8 cellular contexts compared by ENCODE assay signal in genomic region chr16:85011846-85012284, GRCh38. TPM values are rescaled to one million over a fixed set of nuclear protein-coding genes. Genes with fewer than 3 reads are reported as not detected.
DNase-seq lines count a peak whose midpoint lies in the region; ATAC-seq and TF ChIP-seq lines count a peak whose summit lies in the region.

No MANE protein-coding gene starts in this region.

- intact Hi-C loops in CD14-positive monocyte (cut with micrococcal nuclease): loop anchor here (2.0 to 5.0 kb wide), 2 partner anchors 15 to 35 kb away; partner anchors contain the start of gene KIAA0513 (in 1 of the 2)

- DNase-seq in CD14-positive monocyte (ENCODE audit: low spot score) (no peak), Karpas-422 (no peak), GM10266 (ENCODE audit: extremely low spot score) (no peak), HuH-7.5 (ENCODE audit: low spot score) (no peak), left lobe of liver (ENCODE audit: low spot score) (no peak), A172 (ENCODE audit: low spot score) (no peak)
- DNase-seq in effector memory CD4-positive, alpha-beta T cell: no peak

- no peaks in the 10 kb centered on the region; the same call in 1 of the 2 replicates for H4K20me1 ChIP-seq in Karpas-422 (ENCODE audit: insufficient read depth, low read depth, low read length)

- no peaks in the 10 kb centered on the region for H3K36me3 ChIP-seq in Karpas-422 (ENCODE audit: insufficient read depth, low read length)
- H3K36me3 ChIP-seq in effector memory CD4-positive, alpha-beta T cell (ENCODE audit: control insufficient read depth, insufficient read depth, low read length): no peaks in the 10 kb centered on the region

- H3K4me1 Mint-ChIP-seq in CD14-positive monocyte: peaks cover 81% of the 10 kb centered on the region
- H3K4me1 Mint-ChIP-seq in nephron: peaks cover 36% of the 10 kb centered on the region

- peak overlapping the region; percentile 99 for H3K4me3 ChIP-seq in Karpas-422 (ENCODE audit: low read length)
- peak overlapping the region; percentile 92 for H3K4me3 ChIP-seq in effector memory CD4-positive, alpha-beta T cell (ENCODE audit: insufficient read depth, low read depth, low read length, poor library complexity, severe bottlenecking)

- H3K27me3 Mint-ChIP-seq in CD14-positive monocyte (ENCODE audit: low read depth in 3 of 3): peaks cover 0 to 4% (median 1%) of the 10 kb centered on the region in 3 donors
- no peaks in the 10 kb centered on the region for H3K27me3 Mint-ChIP-seq in nephron (ENCODE audit: low read depth)

- H3K36me3 Mint-ChIP-seq in CD14-positive monocyte: peaks cover 25 to 28% of the 10 kb centered on the region in 2 donors
- peaks cover under 1% of the 10 kb centered on the region for H3K36me3 Mint-ChIP-seq in nephron (ENCODE audit: low read depth)

- no peaks in the 10 kb centered on the region for H3K27me3 ChIP-seq in Karpas-422 (ENCODE audit: low read length)
- no peaks in the 10 kb centered on the region for H3K27me3 ChIP-seq in effector memory CD4-positive, alpha-beta T cell (replicated peaks; ENCODE audit: control insufficient read depth, insufficient read depth, low read length, poor library complexity, severe bottlenecking)

- ATAC-seq in left lobe of liver: no peak

- H3K4me1 ChIP-seq in Karpas-422 (ENCODE audit: low read length): peaks cover 18% of the 10 kb centered on the region
- H3K4me1 ChIP-seq in effector memory CD4-positive, alpha-beta T cell (ENCODE audit: control insufficient read depth, insufficient read depth, low read length, poor library complexity, severe bottlenecking): peaks cover 16% of the 10 kb centered on the region

- H3K79me2 ChIP-seq in Karpas-422 (ENCODE audit: low read length): peaks cover 40% of the 10 kb centered on the region

- H3K9me3 Mint-ChIP-seq in CD14-positive monocyte: peaks cover 0 to 4% (median 0%) of the 10 kb centered on the region in 7 donors
- no peaks in the 10 kb centered on the region for H3K9me3 Mint-ChIP-seq in nephron

- TF ChIP-seq CTCF in CD14-positive monocyte (IDR thresholded peaks at IDR 0.05) (no peak), nephron (IDR thresholded peaks at IDR 0.05; ENCODE audit: unreplicated experiment in 3 of 3) (no peak), GM10266 (IDR thresholded peaks at IDR 0.05; ENCODE audit: control insufficient read depth, insufficient read depth, low read depth, missing control alignments) (no peak)

- peak overlapping the region; percentile 97 for H3K9ac ChIP-seq in Karpas-422 (ENCODE audit: low read length)

- peak overlapping the region; percentile 42; the same call in 1 of the 2 replicates for H2AFZ ChIP-seq in Karpas-422 (ENCODE audit: low read length)

- no peaks in the 10 kb centered on the region for H3K9me2 ChIP-seq in Karpas-422 (replicated peaks; ENCODE audit: insufficient read depth, low read length)

- no peaks in the 10 kb centered on the region for H3K9me3 ChIP-seq in Karpas-422 (ENCODE audit: low read length)
- H3K9me3 ChIP-seq in effector memory CD4-positive, alpha-beta T cell (ENCODE audit: control insufficient read depth, low read length): no peaks in the 10 kb centered on the region

- H3K27ac Mint-ChIP-seq in CD14-positive monocyte (peak overlapping the region; percentile 99 to 100 (median 100)), nephron (peak overlapping the region; percentile 99)

- peak overlapping the region; percentile 70 for H3K27ac ChIP-seq in Karpas-422 (ENCODE audit: low read length)
- peak overlapping the region; percentile 97 for H3K27ac ChIP-seq in effector memory CD4-positive, alpha-beta T cell (ENCODE audit: insufficient read depth, low read length, poor library complexity, severe bottlenecking)

- H3K4me2 ChIP-seq in Karpas-422 (ENCODE audit: low read depth, low read length, poor library complexity, severe bottlenecking): peak overlapping the region; percentile 74

- H3K4me3 Mint-ChIP-seq in CD14-positive monocyte (peak overlapping the region; percentile 88 to 97), nephron (peak overlapping the region; percentile 94 to 98 (median 96))

RNA-seq across cellular contexts. Expression of gene ZDHHC7, which starts 0.5 kb away (rescaled TPM):
- polyA plus RNA-seq in CD14-positive monocyte: 100 to 1,000 TPM in 1 of 2 donors, 10 to 100 TPM in 1; 99.7 to 129 TPM
- total RNA-seq in Karpas-422 (2014; rRNA removed; shearing (Covaris generic); ENCODE audit: low replicate concordance): 22.5 and 27.8 TPM in 2 replicates
- 14.5 TPM for total RNA-seq in left lobe of liver
- 59.7 and 77.0 TPM in 2 replicates for total RNA-seq in A172 (2014; rRNA removed; shearing (Covaris generic))

RNA-seq across cellular contexts. Expression of gene KIAA0513, which starts 15.7 kb away (rescaled TPM):
- polyA plus RNA-seq in CD14-positive monocyte: 10 to 100 TPM; 21.4 to 32.7 TPM
- 0.97 and 1.6 TPM in 2 replicates for total RNA-seq in Karpas-422 (2014; rRNA removed; shearing (Covaris generic); ENCODE audit: low replicate concordance)
- total RNA-seq in left lobe of liver: 5.0 TPM
- total RNA-seq in A172 (2014; rRNA removed; shearing (Covaris generic)): 4.6 and 8.9 TPM in 2 replicates
